8 cellular contexts compared by ENCODE assay signal in genomic region chr3:111998661-111999641, GRCh38. TPM values are rescaled to one million over a fixed set of nuclear protein-coding genes. Genes with fewer than 3 reads are reported as not detected.
DNase-seq lines count a peak whose midpoint lies in the region; ATAC-seq and TF ChIP-seq lines count a peak whose summit lies in the region.

Gene TAGLN3 (plus strand): TSS chr3:111998922. CDS start chr3:111999423, 501 bp downstream.

- peaks cover 9% of the 10 kb centered on the region for H3K4me1 ChIP-seq in OCI-LY7 (ENCODE audit: insufficient read depth, low read length, poor library complexity, severe bottlenecking)
- peaks cover 11% of the 10 kb centered on the region for H3K4me1 ChIP-seq in thymus (ENCODE audit: control insufficient read depth, insufficient read depth, low read length)

- no peaks in the 10 kb centered on the region for H3K9me3 ChIP-seq in OCI-LY7 (ENCODE audit: low read length)
- H3K9me3 ChIP-seq in thymus (ENCODE audit: control insufficient read depth) = no peaks in the 10 kb centered on the region

- H4K20me1 ChIP-seq in OCI-LY7 (ENCODE audit: insufficient read depth, low read length) = no peaks in the 10 kb centered on the region

- 7% methylated on average over 41 of the region's 41 CpGs for WGBS in thymus

- H3K36me3 ChIP-seq in OCI-LY7 (ENCODE audit: insufficient read depth, low read length) = no peaks in the 10 kb centered on the region
- no peaks in the 10 kb centered on the region for H3K36me3 ChIP-seq in thymus (ENCODE audit: control insufficient read depth, insufficient read depth)

- no peaks in the 10 kb centered on the region for H3K9me3 Mint-ChIP-seq in effector memory CD8-positive, alpha-beta T cell
- no peaks in the 10 kb centered on the region for H3K9me3 Mint-ChIP-seq in memory B cell

- ATAC-seq in HG02884 (IDR thresholded peaks at IDR 0.05; ENCODE audit: unreplicated experiment) (peak; percentile 40), memory B cell (ENCODE audit: low read depth) (peak; percentile 65), GM21423 (IDR thresholded peaks at IDR 0.05; ENCODE audit: unreplicated experiment) (no peak)
- ATAC-seq in effector memory CD8-positive, alpha-beta T cell (replicated peaks) = no peak

- peak within 1 kb of the TSS; percentile 18 to 44 for H3K4me3 Mint-ChIP-seq in effector memory CD8-positive, alpha-beta T cell
- H3K4me3 Mint-ChIP-seq in memory B cell = peak within 1 kb of the TSS; percentile 84

- intact Hi-C loops in OCI-LY7 (cut with micrococcal nuclease; ENCODE audit: unreplicated experiment) = no loop called here

- no peaks in the 10 kb centered on the region for H3K9me2 ChIP-seq in OCI-LY7 (ENCODE audit: insufficient read depth, low read length)

- no peak for TF ChIP-seq CTCF in OCI-LY7 (conservative IDR thresholded peaks at IDR 0.05; ENCODE audit: low read length)

- H3K4me3 ChIP-seq in OCI-LY7 (ENCODE audit: low read depth, low read length, poor library complexity, severe bottlenecking) (peak within 1 kb of the TSS; percentile 25), thymus (ENCODE audit: low read length) (peak within 1 kb of the TSS; percentile 47)

- CTCF ChIA-PET in OCI-LY7 (lab: Charles Lee; ENCODE audit: unreplicated experiment) = no interaction called here

- H3K4me2 ChIP-seq in OCI-LY7 (ENCODE audit: low read length) = peak within 1 kb of the TSS; percentile 60; the same call in 1 of the 2 replicates

- no TSS peak for BruUV-seq in OCI-LY7 (replicated peaks; lab: Mats Ljungman, UMichigan)

- no peaks in the 10 kb centered on the region for H3K79me2 ChIP-seq in OCI-LY7 (ENCODE audit: insufficient read depth, low read depth, low read length)

- no peak within 1 kb of the TSS for H3K27ac Mint-ChIP-seq in effector memory CD8-positive, alpha-beta T cell
- no peak within 1 kb of the TSS for H3K27ac Mint-ChIP-seq in memory B cell

- H3K27me3 Mint-ChIP-seq in effector memory CD8-positive, alpha-beta T cell = no peaks in the 10 kb centered on the region
- peaks cover 2% of the 10 kb centered on the region for H3K27me3 Mint-ChIP-seq in memory B cell

- H3K27me3 ChIP-seq in thymus (ENCODE audit: control insufficient read depth, insufficient read depth) = no peaks in the 10 kb centered on the region

- H3K4me1 Mint-ChIP-seq in effector memory CD8-positive, alpha-beta T cell (ENCODE audit: low read depth in 2 of 2) = peaks cover 18 to 20% of the 10 kb centered on the region in 2 donors
- peaks cover 13% of the 10 kb centered on the region for H3K4me1 Mint-ChIP-seq in memory B cell

- peak; percentile 36 for DNase-seq in EL
- peak; percentile 10 for DNase-seq in OCI-LY7 (ENCODE audit: low spot score)
- no peak for DNase-seq in effector memory CD8-positive, alpha-beta T cell
- DNase-seq in memory B cell (ENCODE audit: low spot score in 2 of 2) = no peak
- DNase-seq in GOT3 (lab: John Stamatoyannopoulos, UW) = no peak

- H3K36me3 Mint-ChIP-seq in effector memory CD8-positive, alpha-beta T cell (ENCODE audit: insufficient read depth) = peaks cover 3% of the 10 kb centered on the region
- peaks cover 6% of the 10 kb centered on the region for H3K36me3 Mint-ChIP-seq in memory B cell

- peak within 1 kb of the TSS; percentile 35; the same call in 1 of the 2 replicates for H2AFZ ChIP-seq in OCI-LY7 (ENCODE audit: low read length)

- POLR2A ChIA-PET in OCI-LY7 (lab: Charles Lee) = interaction anchor here (0.6 to 1.3 kb wide), 3 partner anchors 13 to 20 kb away, joined by 3 to 5 read pairs (median 3); partner anchors contain the start of gene ABHD10

- no peak within 1 kb of the TSS for H3K27ac ChIP-seq in OCI-LY7 (ENCODE audit: low read depth, low read length, poor library complexity, severe bottlenecking)
- H3K27ac ChIP-seq in thymus (ENCODE audit: low read depth) = no peak within 1 kb of the TSS

RNA-seq across cellular contexts. Expression of gene TAGLN3, which starts in this region (rescaled TPM):
- total RNA-seq in OCI-LY7 (2014; rRNA removed; shearing (Covaris generic)) = not detected in 2 replicates
- not detected in 2 replicates for total RNA-seq in OCI-LY7 (2022)
- polyA plus RNA-seq in thymus = 1.5 TPM

Comparison
In these comparisons a context has a peak if more than half of its experiments do, and no peak if none do; other contexts are left out.
1. Peak in DNase-seq, H3K4me3 ChIP-seq and H3K4me2 ChIP-seq in OCI-LY7; RNA of the gene not detected or under 1 TPM.
2. ATAC-seq: peak in HG02884 (single experiment) and memory B cell (single experiment); none in effector memory CD8-positive, alpha-beta T cell (single experiment) and GM21423 (single experiment).